In genomic region chr1:107702946-107703571, GRCh38 we compare ENCODE assay signal across 19 cellular contexts.
DNase-seq lines count a peak whose midpoint lies in the region; ATAC-seq, FAIRE-seq and TF ChIP-seq lines count a peak whose summit lies in the region.
"Had no signal": no experiment of that assay in that cellular context is flagged by ENCODE, and none has a peak within 500 bp of the region (broad histone marks: within the 10 kb centered on the region; RNA-seq: fewer than 3 reads in every experiment).

No MANE protein-coding gene starts in this region.

- H3K36me3 Mint-ChIP-seq in astrocyte (ENCODE audit: low read depth, unreplicated experiment) = no peaks in the 10 kb centered on the region
- no peaks in the 10 kb centered on the region for H3K36me3 Mint-ChIP-seq in neural progenitor cell

- no peak for TF ChIP-seq CTCF in AG04449 (IDR thresholded peaks at IDR 0.05; ENCODE audit: insufficient read depth, low read length, missing control alignments)
- no peak for TF ChIP-seq CTCF in astrocyte (IDR thresholded peaks at IDR 0.05; ENCODE audit: insufficient read depth, low read depth, low read length)
- TF ChIP-seq CTCF in neural progenitor cell (IDR thresholded peaks at IDR 0.05) = no peak

- no peaks in the 10 kb centered on the region for H3K9me3 Mint-ChIP-seq in astrocyte (ENCODE audit: unreplicated experiment)
- H3K9me3 Mint-ChIP-seq in neural progenitor cell = peaks cover 2% of the 10 kb centered on the region
- H3K9me3 Mint-ChIP-seq: GM23338 had no signal

- H3K9me3 ChIP-seq in astrocyte (ENCODE audit: insufficient read depth, low read depth, low read length) = no peaks in the 10 kb centered on the region
- no peaks in the 10 kb centered on the region for H3K9me3 ChIP-seq in neural progenitor cell (ENCODE audit: low read depth)
- H3K9me3 ChIP-seq: Caco-2, MG63 had no signal

- no peak for ATAC-seq in GM18505 (IDR thresholded peaks at IDR 0.05; ENCODE audit: unreplicated experiment)
- no peak for ATAC-seq in stimulated activated naive CD8-positive, alpha-beta T cell treated with anti-CD3 and anti-CD28 coated beads, Interleukin-15, Interleukin-2, amounts not matched to agents 100 U/mL and 50 U/mL, for 24 hours
- ATAC-seq: GM23338 had no signal

- H3K4me1 ChIP-seq in astrocyte (ENCODE audit: insufficient read depth, low read length) (no peaks in the 10 kb centered on the region), neural progenitor cell (peaks cover 5% of the 10 kb centered on the region)
- H3K4me1 ChIP-seq: Caco-2 had no signal

- H3K4me3 Mint-ChIP-seq in astrocyte (ENCODE audit: unreplicated experiment) = no peak overlapping the region
- H3K4me3 Mint-ChIP-seq in neural progenitor cell = no peak overlapping the region
- H3K4me3 Mint-ChIP-seq: CD14-positive monocyte, GM23338 had no signal

- H3K36me3 ChIP-seq in astrocyte (ENCODE audit: insufficient read depth, low read length) (no peaks in the 10 kb centered on the region), neural progenitor cell (no peaks in the 10 kb centered on the region)
- H3K36me3 ChIP-seq: MG63 had no signal

- H3K9ac ChIP-seq in astrocyte (ENCODE audit: low read length) (no peak overlapping the region), neural progenitor cell (no peak overlapping the region)

- POLR2A ChIA-PET in AG04449 (lab: Yijun Ruan, JAX) = no interaction called here

- CTCF ChIA-PET in AG04449 (lab: Yijun Ruan, JAX) = interaction anchor here (1.1 kb wide), 1 partner anchor 48 kb away, joined by 3 read pairs; no protein-coding TSS in a partner anchor

- no peak overlapping the region for H2AFZ ChIP-seq in astrocyte (ENCODE audit: low read depth, low read length)
- H2AFZ ChIP-seq in neural progenitor cell (replicated peaks) = peak overlapping the region; percentile 34
- H2AFZ ChIP-seq: GM23338 had no signal

- no peak for FAIRE-seq in astrocyte (lab: Jason Lieb, UNC)
- FAIRE-seq: GM12892, RCC 7860 had no signal

- no peaks in the 10 kb centered on the region for H3K27me3 ChIP-seq in astrocyte (ENCODE audit: insufficient read depth, low read length)
- no peaks in the 10 kb centered on the region for H3K27me3 ChIP-seq in neural progenitor cell
- H3K27me3 ChIP-seq: MG63 had no signal

- H3F3A ChIP-seq in neural progenitor cell (ENCODE audit: low read depth) = no peaks in the 10 kb centered on the region

- no peak overlapping the region for H3K27ac ChIP-seq in astrocyte (ENCODE audit: low read depth, low read length)
- H3K27ac ChIP-seq in neural progenitor cell = no peak overlapping the region
- H3K27ac ChIP-seq: HL-60 had no signal

- H3K79me2 ChIP-seq in astrocyte (ENCODE audit: insufficient read depth, low read length) (no peaks in the 10 kb centered on the region), neural progenitor cell (ENCODE audit: low read depth) (no peaks in the 10 kb centered on the region)

- H4K20me1 ChIP-seq in astrocyte (ENCODE audit: insufficient read depth, low read length) (no peaks in the 10 kb centered on the region), neural progenitor cell (ENCODE audit: low read depth) (no peaks in the 10 kb centered on the region)

- no peak overlapping the region for H3K27ac Mint-ChIP-seq in astrocyte (ENCODE audit: unreplicated experiment)
- no peak overlapping the region for H3K27ac Mint-ChIP-seq in neural progenitor cell
- H3K27ac Mint-ChIP-seq: CD14-positive monocyte had no signal

- no peak overlapping the region for H3K4me3 ChIP-seq in AG04449 (ENCODE audit: low read depth, low read length)
- no peak overlapping the region for H3K4me3 ChIP-seq in astrocyte (ENCODE audit: insufficient read depth, low read depth, low read length)
- no peak overlapping the region for H3K4me3 ChIP-seq in neural progenitor cell
- H3K4me3 ChIP-seq: GM23338, MG63 had no signal

- H3K4me1 Mint-ChIP-seq in astrocyte (ENCODE audit: low read depth, unreplicated experiment) = peaks cover 7% of the 10 kb centered on the region
- no peaks in the 10 kb centered on the region for H3K4me1 Mint-ChIP-seq in neural progenitor cell
- H3K4me1 Mint-ChIP-seq: CD14-positive monocyte had no signal

- H3K4me2 ChIP-seq in astrocyte (ENCODE audit: low read length) (no peak overlapping the region), neural progenitor cell (no peak overlapping the region)
- H3K4me2 ChIP-seq: GM23338 had no signal

- DNase-seq in AG04449 (ENCODE audit: low read depth, low spot score) (peak; percentile 63), GM04503 (ENCODE audit: low read depth) (peak; percentile 26), astrocyte (ENCODE audit: low read depth) (peak; percentile 65), neural progenitor cell (ENCODE audit: low spot score) (no peak), putamen (ENCODE audit: low spot score) (no peak)
- no peak for DNase-seq in stimulated activated naive CD8-positive, alpha-beta T cell treated with anti-CD3 and anti-CD28 coated beads, Interleukin-15, Interleukin-2, amounts not matched to agents 100 U/mL and 50 U/mL, for 24 hours
- DNase-seq: Caco-2, KBM-7, MG63, NCI-H1092 treated with DMSO at 0.1 percent for 48 hours, NCI-H1694 treated with DMSO at 0.1 percent for 48 hours, NCI-H510A treated with DMSO at 0.1 percent for 48 hours, SHP77 had no signal

- H3K27me3 Mint-ChIP-seq in astrocyte (ENCODE audit: low read depth, unreplicated experiment) = peaks cover 1% of the 10 kb centered on the region
- H3K27me3 Mint-ChIP-seq in neural progenitor cell (ENCODE audit: insufficient read depth, low read depth) = no peaks in the 10 kb centered on the region

- no peak for TF ChIP-seq POLR2A in GM18505 (IDR thresholded peaks at IDR 0.05; ENCODE audit: borderline replicate concordance, extremely low read depth, insufficient read depth, insufficient read length)

Comparison
In these comparisons a context has a peak if more than half of its experiments do, and no peak if none do; other contexts are left out.
1. DNase-seq: peak in AG04449 (single experiment), GM04503 (single experiment) and astrocyte (single experiment); none in neural progenitor cell (single experiment), stimulated activated naive CD8-positive, alpha-beta T cell treated with anti-CD3 and anti-CD28 coated beads, Interleukin-15, Interleukin-2, amounts not matched to agents 100 U/mL and 50 U/mL, for 24 hours (single experiment) and putamen (single experiment).